8 cellular contexts compared by ENCODE assay signal in genomic region chr1:20634594-20635084, GRCh38. TPM values are rescaled to one million over a fixed set of nuclear protein-coding genes. Genes with fewer than 3 reads are reported as not detected.
A peak's percentile ranks its signal among the peaks of the same experiment; 100 is the strongest.
DNase-seq lines count a peak whose midpoint lies in the region; ATAC-seq, FAIRE-seq and TF ChIP-seq lines count a peak whose summit lies in the region.

No MANE protein-coding gene starts in this region.

- ATAC-seq in stimulated activated naive CD8-positive, alpha-beta T cell treated with anti-CD3 and anti-CD28 coated beads, Interleukin-15, Interleukin-2, amounts not matched to agents 100 U/mL and 50 U/mL, for 24 hours, result peak; percentile 45
- no peak for ATAC-seq in HG03378 (IDR thresholded peaks at IDR 0.05; ENCODE audit: unreplicated experiment)

- no peaks in the 10 kb centered on the region for H4K20me1 ChIP-seq in mammary epithelial cell (ENCODE audit: insufficient read depth, low read length)

- TF ChIP-seq CTCF in AG09309 (IDR thresholded peaks at IDR 0.05; ENCODE audit: control insufficient read depth, insufficient read depth, low read depth, low read length, missing control alignments), result no peak
- TF ChIP-seq CTCF in mammary epithelial cell (conservative IDR thresholded peaks at IDR 0.05 in 1 of 2, IDR thresholded peaks at IDR 0.05 in 1 of 2; ENCODE audit: extremely low read depth in 1 of 2, insufficient read depth in 1 of 2, low read depth in 1 of 2, low read length in 2 of 2), result no peak
- no peak for TF ChIP-seq CTCF in kidney (IDR thresholded peaks at IDR 0.05; ENCODE audit: borderline replicate concordance, extremely low read depth, insufficient read depth)

- peak overlapping the region; percentile 95 for H2AFZ ChIP-seq in mammary epithelial cell (ENCODE audit: low read depth, low read length)

- H3K9me3 ChIP-seq in mammary epithelial cell (replicated peaks; ENCODE audit: insufficient read depth, low read length) (no peaks in the 10 kb centered on the region), kidney (ENCODE audit: control insufficient read depth in 1 of 2, low read length in 2 of 2) (no peaks in the 10 kb centered on the region)

- CTCF ChIA-PET in mammary epithelial cell (lab: Charles Lee; ENCODE audit: low non-redundant PET), result interaction anchor here (2.0 kb wide), 1 partner anchor 59 kb away, joined by 50 read pairs; no protein-coding TSS in a partner anchor

- peaks cover 13% of the 10 kb centered on the region for H3K79me2 ChIP-seq in mammary epithelial cell (ENCODE audit: insufficient read depth, low read length)

- dilution Hi-C loops in mammary epithelial cell (cut with HindIII; ENCODE audit: low sequenced_read_pairs), result loop anchor here (5.0 kb wide), 1 partner anchor 52 kb away; no protein-coding TSS in a partner anchor

- H3K27me3 ChIP-seq in mammary epithelial cell (ENCODE audit: insufficient read depth, low read length), result no peaks in the 10 kb centered on the region

- H3K9ac ChIP-seq in mammary epithelial cell (ENCODE audit: insufficient read depth, low read length), result peak overlapping the region; percentile 75
- peak overlapping the region; percentile 50 to 95 for H3K9ac ChIP-seq in kidney (ENCODE audit: low read length in 2 of 2)

- peaks cover 7% of the 10 kb centered on the region for H3K36me3 ChIP-seq in mammary epithelial cell (ENCODE audit: insufficient read depth, low read length)
- peaks cover 15 to 28% of the 10 kb centered on the region in 2 donors for H3K36me3 ChIP-seq in kidney (ENCODE audit: control insufficient read depth in 1 of 2, insufficient read depth in 2 of 2, low read length in 2 of 2)

- no TSS peak for BruUV-seq in mammary epithelial cell (replicated peaks; lab: Mats Ljungman, UMichigan)

- FAIRE-seq in kidney (lab: Jason Lieb, UNC), result no peak

- intact Hi-C loops in mammary epithelial cell (cut with micrococcal nuclease) (loop anchor here (5.0 to 10.0 kb wide), 2 partner anchors 270 to 717 kb away; no protein-coding TSS in a partner anchor), kidney (cut with DNase I) (no loop called here)

- 5% methylated on average over 4 of the region's 4 CpGs for WGBS in mammary epithelial cell (ENCODE audit: low coverage, missing lambda C conversion rate)

- DNase-seq in AG09309 (ENCODE audit: low read depth) (no peak), HCEC 1CT (peak; percentile 47), RKO (ENCODE audit: low spot score) (peak; percentile 47), mammary epithelial cell (peak; percentile 70), kidney (no peak), NCI-H226 (no peak)
- peak; percentile 24 for DNase-seq in stimulated activated naive CD8-positive, alpha-beta T cell treated with anti-CD3 and anti-CD28 coated beads, Interleukin-15, Interleukin-2, amounts not matched to agents 100 U/mL and 50 U/mL, for 24 hours

- H3K4me1 ChIP-seq in mammary epithelial cell (ENCODE audit: insufficient read depth, low read length), result peaks cover 10% of the 10 kb centered on the region
- H3K4me1 ChIP-seq in kidney (ENCODE audit: control insufficient read depth in 1 of 2, insufficient read depth in 1 of 2, low read depth in 1 of 2, low read length in 2 of 2), result peaks cover 6 to 9% of the 10 kb centered on the region in 2 donors

- H3K4me2 ChIP-seq in mammary epithelial cell (ENCODE audit: insufficient read depth, low read depth, low read length), result peak overlapping the region; percentile 94

- peak overlapping the region; percentile 36 for H3K27ac ChIP-seq in mammary epithelial cell (ENCODE audit: insufficient read depth, low read depth, low read length)
- no peak overlapping the region for H3K27ac ChIP-seq in kidney (ENCODE audit: low read depth in 2 of 2, low read length in 2 of 2)

- in situ Hi-C loops in mammary epithelial cell (cut with MboI; ENCODE audit: low sequenced_read_pairs in 2 of 2), result loop anchor here (5.0 kb wide), 2 partner anchors 62 to 112 kb away; no protein-coding TSS in a partner anchor

- H3K4me3 ChIP-seq in AG09309 (ENCODE audit: control insufficient read depth, low read depth, low read length) (peak overlapping the region; percentile 66), mammary epithelial cell (replicated peaks in 1 of 3; ENCODE audit: insufficient read depth in 1 of 3, low read depth in 2 of 3, low read length in 3 of 3) (peak overlapping the region; percentile 32 to 80 (median 58)), kidney (ENCODE audit: low read length in 2 of 2) (peak overlapping the region; percentile 72 to 85)

RNA-seq across cellular contexts. Expression of gene PINK1, which starts 1.4 kb away (rescaled TPM):
- total RNA-seq in mammary epithelial cell (10 to 100 TPM; 57.2 to 90.0 TPM), kidney (72.7 TPM)
- polyA plus RNA-seq in mammary epithelial cell (55.6 TPM), kidney (ENCODE audit: insufficient read depth, low read depth, low replicate concordance) (156 TPM)
- polyA minus RNA-seq in mammary epithelial cell, result 23.6 TPM

RNA-seq across cellular contexts. Expression of gene DDOST, which starts 26.5 kb away (rescaled TPM):
- total RNA-seq in mammary epithelial cell, result 100 to 1,000 TPM; 181 to 238 TPM
- polyA plus RNA-seq in mammary epithelial cell, result 320 TPM
- 162 TPM for polyA minus RNA-seq in mammary epithelial cell
- total RNA-seq in kidney, result 206 TPM
- 146 TPM for polyA plus RNA-seq in kidney (ENCODE audit: insufficient read depth, low read depth, low replicate concordance)

RNA-seq across cellular contexts. Expression of gene CDA, which starts 45.7 kb away (rescaled TPM):
- total RNA-seq in mammary epithelial cell, result 10 to 100 TPM in 1 of 2 donors, 1 to 10 TPM in 1; 2.8 to 91.5 TPM
- polyA plus RNA-seq in mammary epithelial cell, result 371 TPM
- 543 TPM for polyA minus RNA-seq in mammary epithelial cell
- 6.0 TPM for total RNA-seq in kidney
- 29.9 TPM for polyA plus RNA-seq in kidney (ENCODE audit: insufficient read depth, low read depth, low replicate concordance)

Comparison
In these comparisons a context has a peak if more than half of its experiments do, and no peak if none do; other contexts are left out.
1. DNase-seq: peak in HCEC 1CT (single experiment), RKO (single experiment), mammary epithelial cell (single experiment) and stimulated activated naive CD8-positive, alpha-beta T cell treated with anti-CD3 and anti-CD28 coated beads, Interleukin-15, Interleukin-2, amounts not matched to agents 100 U/mL and 50 U/mL, for 24 hours (single experiment); none in AG09309 (single experiment), kidney (single experiment) and NCI-H226 (single experiment).
2. Peak in every context shown above with its lines, with median percentiles within 50 percentile points of each other: H3K4me3 ChIP-seq.